17 cellular contexts compared by ENCODE assay signal in genomic region chr3:139654637-139655365, GRCh38. TPM values are rescaled to one million over a fixed set of nuclear protein-coding genes. Genes with fewer than 3 reads are reported as not detected.
A peak's percentile ranks its signal among the peaks of the same experiment; 100 is the strongest.
DNase-seq lines count a peak whose midpoint lies in the region; TF ChIP-seq lines count a peak whose summit lies in the region.
"Had no signal": no experiment of that assay in that cellular context is flagged by ENCODE, and none has a peak within 500 bp of the region (broad histone marks: within the 10 kb centered on the region; RNA-seq: fewer than 3 reads in every experiment).

No MANE protein-coding gene starts in this region.

- no peaks in the 10 kb centered on the region for H3K4me1 Mint-ChIP-seq in activated naive CD4-positive, alpha-beta T cell treated with anti-CD3 and anti-CD28 coated beads, Interleukin-2, amount 10 ng/mL, durations not matched to agents 7 days and 5 days
- H3K4me1 Mint-ChIP-seq: CD4-positive, CD25-positive, alpha-beta regulatory T cell; neural crest cell had no signal

- H3K36me3 ChIP-seq in ascending aorta, result no peaks in the 10 kb centered on the region
- H3K36me3 ChIP-seq in stomach, result no peaks in the 10 kb centered on the region
- H3K36me3 ChIP-seq: sigmoid colon, upper lobe of right lung had no signal

- peak; percentile 52 for DNase-seq in NCI-H2196 (lab: John Stamatoyannopoulos, UW; ENCODE audit: unreplicated experiment)
- DNase-seq in NCI-H2196 treated with DMSO at 0.1 percent for 48 hours (lab: John Stamatoyannopoulos, UW; ENCODE audit: unreplicated experiment), result no peak
- DNase-seq in NCI-H2081 treated with DMSO at 0.1 percent for 48 hours (lab: John Stamatoyannopoulos, UW), result peak; percentile 65
- DNase-seq in epithelial cell of prostate (ENCODE audit: low read depth, low spot score), result peak; percentile 36
- DNase-seq in ascending aorta (ENCODE audit: low spot score in 2 of 2), result no peak
- DNase-seq in stomach, result no peak
- DNase-seq in activated naive CD4-positive, alpha-beta T cell treated with anti-CD3 and anti-CD28 coated beads, Interleukin-2, amount 10 ng/mL, durations not matched to agents 7 days and 5 days, result no peak
- DNase-seq: activated CD4-positive, alpha-beta T cell treated with anti-CD3 and anti-CD28 coated beads for 4 hours; activated T-cell treated with anti-CD3 and anti-CD28 coated beads, Interleukin-2, amount 50 U/mL, for 24 hours; CD4-positive, CD25-positive, alpha-beta regulatory T cell; Right ventricle myocardium superior; sigmoid colon; stimulated activated CD4-positive, alpha-beta T cell treated with anti-CD3 and anti-CD28 coated beads, Interleukin-4, amount 100 ng/mL, for 4 hours; upper lobe of right lung had no signal

- CTCF ChIA-PET in activated naive CD4-positive, alpha-beta T cell treated with anti-CD3 and anti-CD28 coated beads, Interleukin-2, amount 10 ng/mL, durations not matched to agents 7 days and 5 days (lab: Charles Lee), result no interaction called here

- H3K9me3 ChIP-seq in ascending aorta (no peaks in the 10 kb centered on the region), stomach (no peaks in the 10 kb centered on the region)
- H3K9me3 ChIP-seq: sigmoid colon, upper lobe of right lung had no signal

- H3K27ac ChIP-seq in epithelial cell of prostate (peak overlapping the region; percentile 45), skin epidermis (peak overlapping the region in 14 of 21 experiments; percentile 2 to 65 (median 38)), ascending aorta (no peak overlapping the region), stomach (no peak overlapping the region)
- H3K27ac ChIP-seq: sigmoid colon, upper lobe of right lung had no signal

- H3K4me3 ChIP-seq in skin epidermis, result no peak overlapping the region
- H3K4me3 ChIP-seq in ascending aorta, result no peak overlapping the region
- H3K4me3 ChIP-seq in stomach, result no peak overlapping the region
- H3K4me3 ChIP-seq: lung, sigmoid colon, upper lobe of right lung had no signal

- H3K4me1 ChIP-seq in ascending aorta (no peaks in the 10 kb centered on the region), stomach (peaks cover 0 to 22% (median 9%) of the 10 kb centered on the region in 4 donors)
- H3K4me1 ChIP-seq: sigmoid colon, upper lobe of right lung had no signal

- no peak overlapping the region for H3K4me3 Mint-ChIP-seq in activated naive CD4-positive, alpha-beta T cell treated with anti-CD3 and anti-CD28 coated beads, Interleukin-2, amount 10 ng/mL, durations not matched to agents 7 days and 5 days
- H3K4me3 Mint-ChIP-seq: activated T-cell treated with anti-CD3 and anti-CD28 coated beads, Interleukin-2, amount 50 U/mL, for 24 hours; CD4-positive, CD25-positive, alpha-beta regulatory T cell; neural crest cell had no signal

- no peaks in the 10 kb centered on the region for H3K27me3 Mint-ChIP-seq in activated naive CD4-positive, alpha-beta T cell treated with anti-CD3 and anti-CD28 coated beads, Interleukin-2, amount 10 ng/mL, durations not matched to agents 7 days and 5 days
- H3K27me3 Mint-ChIP-seq: activated T-cell treated with anti-CD3 and anti-CD28 coated beads, Interleukin-2, amount 50 U/mL, for 24 hours; CD4-positive, CD25-positive, alpha-beta regulatory T cell had no signal

- no peak for TF ChIP-seq CTCF in ascending aorta (IDR thresholded peaks at IDR 0.05)
- no peak for TF ChIP-seq CTCF in stomach (IDR thresholded peaks at IDR 0.05)

- intact Hi-C loops in ascending aorta (cut with DNase I), result no loop called here
- intact Hi-C loops in stomach (cut with DNase I; ENCODE audit: low total_unique reads), result no loop called here

- H3K27ac Mint-ChIP-seq in activated naive CD4-positive, alpha-beta T cell treated with anti-CD3 and anti-CD28 coated beads, Interleukin-2, amount 10 ng/mL, durations not matched to agents 7 days and 5 days, result no peak overlapping the region
- H3K27ac Mint-ChIP-seq: activated T-cell treated with anti-CD3 and anti-CD28 coated beads, Interleukin-2, amount 50 U/mL, for 24 hours; CD4-positive, CD25-positive, alpha-beta regulatory T cell had no signal

- H3K27me3 ChIP-seq in ascending aorta (no peaks in the 10 kb centered on the region), stomach (no peaks in the 10 kb centered on the region)
- H3K27me3 ChIP-seq: sigmoid colon, upper lobe of right lung had no signal

- no peaks in the 10 kb centered on the region for H3K36me3 Mint-ChIP-seq in activated naive CD4-positive, alpha-beta T cell treated with anti-CD3 and anti-CD28 coated beads, Interleukin-2, amount 10 ng/mL, durations not matched to agents 7 days and 5 days
- H3K36me3 Mint-ChIP-seq: CD4-positive, CD25-positive, alpha-beta regulatory T cell had no signal

- TF ChIP-seq EP300 in stomach (IDR thresholded peaks at IDR 0.05), result no peak

- 59 to 77% (median 70%) methylated on average over 6 of the region's 6 CpGs for WGBS in stomach, 5 donors

- H3K9me3 Mint-ChIP-seq in activated naive CD4-positive, alpha-beta T cell treated with anti-CD3 and anti-CD28 coated beads, Interleukin-2, amount 10 ng/mL, durations not matched to agents 7 days and 5 days, result no peaks in the 10 kb centered on the region
- H3K9me3 Mint-ChIP-seq: activated T-cell treated with anti-CD3 and anti-CD28 coated beads, Interleukin-2, amount 50 U/mL, for 24 hours; CD4-positive, CD25-positive, alpha-beta regulatory T cell; neural crest cell had no signal

- no peak for TF ChIP-seq POLR2A in stomach (IDR thresholded peaks at IDR 0.05)

RNA-seq across cellular contexts. Expression of gene NMNAT3, which starts 23.0 kb away (rescaled TPM):
- 1.2 TPM for total RNA-seq in ascending aorta
- 10 to 100 TPM in 1 of 5 donors, 1 to 10 TPM in 4; 4.9 to 24.9 (median 7.2) TPM for total RNA-seq in stomach
- 1 to 10 TPM; 3.6 to 7.3 (median 6.9) TPM for polyA plus RNA-seq in stomach

Comparison
In these comparisons a context has a peak if more than half of its experiments do, and no peak if none do; other contexts are left out.
1. DNase-seq: peak in NCI-H2196 (single experiment), NCI-H2081 treated with DMSO at 0.1 percent for 48 hours (single experiment) and epithelial cell of prostate (single experiment); none in NCI-H2196 treated with DMSO at 0.1 percent for 48 hours (single experiment), ascending aorta (0 of 2), stomach (single experiment) and activated naive CD4-positive, alpha-beta T cell treated with anti-CD3 and anti-CD28 coated beads, Interleukin-2, amount 10 ng/mL, durations not matched to agents 7 days and 5 days (single experiment).
2. H3K27ac ChIP-seq: peak in epithelial cell of prostate (single experiment) and skin epidermis (14 of 21); none in ascending aorta (0 of 2) and stomach (0 of 5).